Comparison of ENCODE assay signal across 8 cellular contexts in the genomic region with DNA sequence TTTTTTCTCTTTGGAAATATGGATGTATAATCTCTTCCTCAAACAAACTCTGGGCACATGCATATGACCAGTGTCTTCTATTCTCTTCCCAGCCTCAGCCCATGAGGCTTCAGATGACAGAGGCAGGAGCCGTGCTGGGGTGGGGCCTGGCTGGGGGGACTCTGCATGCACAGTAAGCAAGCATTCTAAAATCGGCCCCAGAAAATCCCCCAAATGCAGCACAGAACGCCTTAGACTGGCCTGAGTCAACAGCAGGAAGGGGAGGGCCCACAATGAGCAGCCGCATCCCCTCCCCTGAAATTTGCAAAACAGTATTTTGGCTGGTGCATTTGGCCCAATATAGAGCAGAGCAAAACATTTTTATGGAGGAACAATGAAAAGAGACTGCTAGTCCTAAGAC. TPM values are rescaled to one million over a fixed set of nuclear protein-coding genes. Genes with fewer than 3 reads are reported as not detected.
DNase-seq lines count a peak whose midpoint lies in the region; ATAC-seq and TF ChIP-seq lines count a peak whose summit lies in the region.

No MANE protein-coding gene starts in this region.

- TF ChIP-seq POLR2A in body of pancreas (IDR thresholded peaks at IDR 0.05): no peak

- peak overlapping the region; percentile 45 for H3K27ac ChIP-seq in CD8-positive, alpha-beta memory T cell (ENCODE audit: low read depth, low read length)
- H3K27ac ChIP-seq in body of pancreas: peak overlapping the region in 1 of 4 donors; percentile 20

- H3K4me3 ChIP-seq in CD8-positive, alpha-beta memory T cell (ENCODE audit: low read length): peak overlapping the region; percentile 28
- H3K4me3 ChIP-seq in body of pancreas: no peak overlapping the region

- no peak for TF ChIP-seq CTCF in body of pancreas (IDR thresholded peaks at IDR 0.05)

- POLR2A ChIA-PET in CD8-positive, alpha-beta memory T cell (lab: Charles Lee): no interaction called here

- CTCF ChIA-PET in CD8-positive, alpha-beta memory T cell (lab: Charles Lee): interaction anchor here (1.3 to 1.7 kb wide), 2 partner anchors 9 to 48 kb away, joined by 3 to 4 read pairs; no protein-coding TSS in a partner anchor

- peaks cover 91% of the 10 kb centered on the region for H3K4me1 ChIP-seq in CD8-positive, alpha-beta memory T cell (ENCODE audit: insufficient read depth, low read length)
- H3K4me1 ChIP-seq in body of pancreas: no peaks in the 10 kb centered on the region

- peaks cover 92 to 100% (median 99%) of the 10 kb centered on the region in 3 donors for H3K4me1 Mint-ChIP-seq in CD8-positive, alpha-beta memory T cell
- peaks cover 76 to 99% (median 93%) of the 10 kb centered on the region in 3 donors for H3K4me1 Mint-ChIP-seq in naive B cell

- WGBS in body of pancreas, 2 donors: 50 to 77% methylated on average over 4 of the region's 4 CpGs

- H3K27me3 Mint-ChIP-seq in CD8-positive, alpha-beta memory T cell: peaks cover 0 to 2% of the 10 kb centered on the region in 2 donors
- no peaks in the 10 kb centered on the region for H3K27me3 Mint-ChIP-seq in naive B cell

- peak overlapping the region; percentile 11 to 80 (median 69) for H3K4me3 Mint-ChIP-seq in CD8-positive, alpha-beta memory T cell
- H3K4me3 Mint-ChIP-seq in naive B cell: peak overlapping the region; percentile 43 to 91 (median 82)

- no peaks in the 10 kb centered on the region for H3K9me3 Mint-ChIP-seq in CD8-positive, alpha-beta memory T cell
- no peaks in the 10 kb centered on the region for H3K9me3 Mint-ChIP-seq in naive B cell

- H3K27me3 ChIP-seq in CD8-positive, alpha-beta memory T cell (ENCODE audit: insufficient read depth, low read length, poor library complexity, severe bottlenecking): no peaks in the 10 kb centered on the region
- no peaks in the 10 kb centered on the region for H3K27me3 ChIP-seq in body of pancreas

- peaks cover 3% of the 10 kb centered on the region for H3K36me3 ChIP-seq in CD8-positive, alpha-beta memory T cell (ENCODE audit: insufficient read depth, low read length)
- H3K36me3 ChIP-seq in body of pancreas (replicated peaks in 1 of 2; ENCODE audit: insufficient read depth in 1 of 2, low read depth in 2 of 2): no peaks in the 10 kb centered on the region

- peak overlapping the region; percentile 90 to 99 (median 97) for H3K27ac Mint-ChIP-seq in CD8-positive, alpha-beta memory T cell
- H3K27ac Mint-ChIP-seq in naive B cell: peak overlapping the region; percentile 88 to 100 (median 96)

- intact Hi-C loops in body of pancreas (cut with DNase I): no loop called here

- DNase-seq in CD8-positive, alpha-beta memory T cell: peak; percentile 39 to 82 (median 50)
- DNase-seq in activated effector memory CD4-positive, alpha-beta T cell treated with Interleukin-2 at 50 U/mL for 16 hours: peak; percentile 40
- DNase-seq in naive B cell: peak; percentile 70
- no peak for DNase-seq in body of pancreas
- DNase-seq in cerebellar cortex (ENCODE audit: low spot score): no peak
- DNase-seq in NCI-H69 (lab: John Stamatoyannopoulos, UW): no peak
- no peak for DNase-seq in NCI-H1417 (lab: John Stamatoyannopoulos, UW)

- H3K9me3 ChIP-seq in CD8-positive, alpha-beta memory T cell (ENCODE audit: low read length): no peaks in the 10 kb centered on the region
- no peaks in the 10 kb centered on the region for H3K9me3 ChIP-seq in body of pancreas

- H3K36me3 Mint-ChIP-seq in CD8-positive, alpha-beta memory T cell: peaks cover 8 to 83% (median 15%) of the 10 kb centered on the region in 3 donors
- H3K36me3 Mint-ChIP-seq in naive B cell: peaks cover 12 to 15% of the 10 kb centered on the region in 2 donors

- peak; percentile 59 for ATAC-seq in HG03064 (IDR thresholded peaks at IDR 0.05; ENCODE audit: low read depth, unreplicated experiment)
- peak; percentile 87 for ATAC-seq in naive B cell (ENCODE audit: low read depth in 2 of 2)
- no peak for ATAC-seq in body of pancreas

RNA-seq across cellular contexts. Expression of gene ITPKB, which starts 47.8 kb away (rescaled TPM):
- total RNA-seq in CD8-positive, alpha-beta memory T cell: 10 to 100 TPM; 37.7 to 39.6 TPM
- 50.1 TPM for polyA plus RNA-seq in CD8-positive, alpha-beta memory T cell
- polyA plus RNA-seq in naive B cell (ENCODE audit: low read depth in 6 of 6): 10 to 100 TPM; 24.5 to 48.9 (median 34.1) TPM
- 10 to 100 TPM; 13.0 to 21.1 TPM for total RNA-seq in body of pancreas

Comparison
In these comparisons a context has a peak if more than half of its experiments do, and no peak if none do; other contexts are left out.
1. DNase-seq: peak in CD8-positive, alpha-beta memory T cell (5 of 5), activated effector memory CD4-positive, alpha-beta T cell treated with Interleukin-2 at 50 U/mL for 16 hours (single experiment) and naive B cell (single experiment); none in body of pancreas (0 of 4), cerebellar cortex (single experiment), NCI-H69 (single experiment) and NCI-H1417 (0 of 3).